Comparison of ENCODE assay signal across 1 cellular context in genomic region chr12:88921890-88922532, GRCh38.
TF ChIP-seq lines count a peak whose summit lies in the region.

No MANE protein-coding gene starts in this region.

TF ChIP-seq in GM23338, 12 proteins besides CTCF, POLR2A, EP300 and RAD21 (continued from another document):
- no peak for TF ChIP-seq ZNF462 (CRISPR knock-in tag; IDR thresholded peaks at IDR 0.05)
